Comparison of ENCODE assay signal across 24 cellular contexts in the genomic region with DNA sequence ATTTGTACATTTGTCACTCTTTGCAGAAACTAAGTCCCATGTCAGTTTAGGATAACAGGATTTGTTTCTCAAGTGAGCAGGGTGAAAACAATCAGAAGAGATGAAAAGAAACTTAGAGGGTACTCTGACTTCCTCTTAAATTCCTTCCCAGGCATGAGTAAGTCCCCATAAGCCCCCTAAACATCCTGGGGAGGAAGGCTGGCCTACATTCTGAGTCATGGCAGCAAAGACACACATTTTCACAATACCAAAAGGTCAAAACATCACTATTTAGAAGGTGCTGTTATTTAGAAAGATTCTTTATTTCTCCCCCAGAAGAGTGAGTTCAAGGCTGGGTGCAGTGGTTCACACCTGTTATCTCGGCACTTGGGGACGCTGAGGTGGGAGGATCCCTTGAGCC.
"Had no signal": no experiment of that assay in that cellular context is flagged by ENCODE, and none has a peak within 500 bp of the region (broad histone marks: within the 10 kb centered on the region; RNA-seq: fewer than 3 reads in every experiment).

No MANE protein-coding gene starts in this region.

- H3K4me3 ChIP-seq: esophagus squamous epithelium, heart right ventricle, left lung, lower lobe of right lung, pancreas, prostate gland, uterus had no signal

- H3K27ac ChIP-seq: epithelial cell of prostate, esophagus squamous epithelium, heart right ventricle, left lung, lower lobe of right lung, pancreas, prostate gland, uterus had no signal

- H3K27me3 ChIP-seq: esophagus squamous epithelium, heart right ventricle, left lung, pancreas, uterus had no signal

- DNase-seq: activated CD4-positive, alpha-beta T cell treated with anti-CD3 and anti-CD28 coated beads for 36 hours; activated CD4-positive, CD25-positive, alpha-beta regulatory T cell; activated CD8-positive, alpha-beta memory T cell treated with anti-CD3 and anti-CD28 coated beads, Interleukin-2, amount 50 U/mL, for 4 hours; activated gamma-delta T cell; activated naive CD4-positive, alpha-beta T cell treated with anti-CD3 and anti-CD28 coated beads, Interleukin-2, amount 10 ng/mL, durations not matched to agents 7 days and 5 days; activated T-cell treated with anti-CD3 and anti-CD28 coated beads, Interleukin-2, amount 50 U/mL, for 24 hours; effector CD4-positive, alpha-beta T cell; esophagus squamous epithelium; foreskin melanocyte; heart right ventricle; left lung; lower lobe of right lung; mesenchymal stem cell; naive thymus-derived CD8-positive, alpha-beta T cell; nucleus accumbens; pancreas; retina; small intestine; stimulated activated CD4-positive, alpha-beta T cell treated with anti-CD3 and anti-CD28 coated beads, Interleukin-1b, Interleukin-23, amount 100 ng/mL, for 48 hours; stimulated activated CD4-positive, alpha-beta T cell treated with anti-CD3 and anti-CD28 coated beads, Interleukin-4, amount 100 ng/mL, for 4 hours; stimulated activated CD8-positive, alpha-beta memory T cell treated with anti-CD3 and anti-CD28 coated beads, Interleukin-4, amount 100 ng/mL, for 48 hours; uterus had no signal

- H3K36me3 ChIP-seq: esophagus squamous epithelium, heart right ventricle, left lung, lower lobe of right lung, pancreas, prostate gland, uterus had no signal

- H3K9me3 ChIP-seq: esophagus squamous epithelium, left lung, lower lobe of right lung, pancreas, prostate gland, uterus had no signal

- H3K4me1 ChIP-seq: uterus had no signal
